Comparison of ENCODE assay signal across 8 cellular contexts in genomic region chr6:158869604-158870417, GRCh38. TPM values are rescaled to one million over a fixed set of nuclear protein-coding genes. Genes with fewer than 3 reads are reported as not detected.
A peak's percentile ranks its signal among the peaks of the same experiment; 100 is the strongest.
DNase-seq lines count a peak whose midpoint lies in the region; ATAC-seq and TF ChIP-seq lines count a peak whose summit lies in the region.

No MANE protein-coding gene starts in this region.

- H3K27ac ChIP-seq in C4-2B, result peak overlapping the region; percentile 80
- H3K27ac ChIP-seq in left lung, result peak overlapping the region; percentile 93 to 94

- peaks cover 4% of the 10 kb centered on the region for H3K9me3 Mint-ChIP-seq in activated CD4-positive, alpha-beta T cell treated with anti-CD3 and anti-CD28 coated beads, Interleukin-2, amount 10 ng/mL, durations not matched to agents 24 days and 14 days

- TF ChIP-seq CTCF in C4-2B (conservative IDR thresholded peaks at IDR 0.05) (no peak), left lung (IDR thresholded peaks at IDR 0.05) (no peak)

- ATAC-seq in HG03378 (IDR thresholded peaks at IDR 0.05; ENCODE audit: unreplicated experiment) (peak; percentile 95), left lung (peak; percentile 90)

- peaks cover 4% of the 10 kb centered on the region for H3K27me3 Mint-ChIP-seq in activated CD4-positive, alpha-beta T cell treated with anti-CD3 and anti-CD28 coated beads, Interleukin-2, amount 10 ng/mL, durations not matched to agents 24 days and 14 days

- DNase-seq in GM19238 (ENCODE audit: insufficient read length, low spot score) (peak; percentile 93), NCI-H446 treated with DMSO at 0.1 percent for 48 hours (lab: John Stamatoyannopoulos, UW) (peak; percentile 90), cortex of kidney (lab: John Stamatoyannopoulos, UW) (peak; percentile 76), left lung (peak; percentile 92 to 93)
- DNase-seq in activated CD4-positive, alpha-beta T cell treated with anti-CD3 and anti-CD28 coated beads, Interleukin-2, amount 10 ng/mL, durations not matched to agents 24 days and 14 days, result peak; percentile 98
- DNase-seq in stimulated activated CD4-positive, alpha-beta T cell treated with anti-CD3 and anti-CD28 coated beads, Interleukin-4, amount 100 ng/mL, for 1 hour, result peak; percentile 96

- no peaks in the 10 kb centered on the region for H3K27me3 ChIP-seq in left lung

- H3K36me3 Mint-ChIP-seq in activated CD4-positive, alpha-beta T cell treated with anti-CD3 and anti-CD28 coated beads, Interleukin-2, amount 10 ng/mL, durations not matched to agents 24 days and 14 days (ENCODE audit: low read depth), result peaks cover 2% of the 10 kb centered on the region

- H3K4me3 Mint-ChIP-seq in activated CD4-positive, alpha-beta T cell treated with anti-CD3 and anti-CD28 coated beads, Interleukin-2, amount 10 ng/mL, durations not matched to agents 24 days and 14 days, result peak overlapping the region; percentile 86

- no peaks in the 10 kb centered on the region for H3K36me3 ChIP-seq in left lung

- H3K9me3 ChIP-seq in left lung, result no peaks in the 10 kb centered on the region

- H3K4me3 ChIP-seq in left lung, result peak overlapping the region; percentile 36 to 39

- intact Hi-C loops in activated CD4-positive, alpha-beta T cell treated with anti-CD3 and anti-CD28 coated beads, Interleukin-2, amount 10 ng/mL, durations not matched to agents 24 days and 14 days (cut with micrococcal nuclease), result loop anchor here (1.0 to 5.0 kb wide), 8 partner anchors 9 to 1107 kb away; no protein-coding TSS in a partner anchor
- intact Hi-C loops in left lung (cut with DNase I), result no loop called here

- peaks cover 0 to 24% of the 10 kb centered on the region in 2 donors for H3K4me1 ChIP-seq in left lung

- peaks cover 29% of the 10 kb centered on the region for H3K4me1 Mint-ChIP-seq in activated CD4-positive, alpha-beta T cell treated with anti-CD3 and anti-CD28 coated beads, Interleukin-2, amount 10 ng/mL, durations not matched to agents 24 days and 14 days

- peak overlapping the region; percentile 98 for H3K27ac Mint-ChIP-seq in activated CD4-positive, alpha-beta T cell treated with anti-CD3 and anti-CD28 coated beads, Interleukin-2, amount 10 ng/mL, durations not matched to agents 24 days and 14 days

RNA-seq across cellular contexts. Expression of gene EZR, which starts 50.6 kb away (rescaled TPM):
- 204 and 215 TPM in 2 replicates for total RNA-seq in activated CD4-positive, alpha-beta T cell treated with anti-CD3 and anti-CD28 coated beads, Interleukin-2, amount 10 ng/mL, durations not matched to agents 24 days and 14 days
- total RNA-seq in left lung, result 100 to 1,000 TPM; 315 to 328 TPM

Comparison
In these comparisons a context has a peak if more than half of its experiments do, and no peak if none do; other contexts are left out.
1. Peak in every context shown above with its lines: DNase-seq, ATAC-seq, H3K4me3 ChIP-seq and H3K27ac ChIP-seq.